In genomic region chr16:23323224-23324030, GRCh38 we compare ENCODE assay signal across 31 cellular contexts. TPM values are rescaled to one million over a fixed set of nuclear protein-coding genes. Genes with fewer than 3 reads are reported as not detected.
DNase-seq lines count a peak whose midpoint lies in the region; ATAC-seq, FAIRE-seq and TF ChIP-seq lines count a peak whose summit lies in the region.
"Had no signal": no experiment of that assay in that cellular context is flagged by ENCODE, and none has a peak within 500 bp of the region (broad histone marks: within the 10 kb centered on the region; RNA-seq: fewer than 3 reads in every experiment).

No MANE protein-coding gene starts in this region.

- no peak for TF ChIP-seq RAD21 in A549 (conservative IDR thresholded peaks at IDR 0.05 in 1 of 2, IDR thresholded peaks at IDR 0.05 in 1 of 2)

- H3K4me3 ChIP-seq in A549 = no peak overlapping the region
- H3K4me3 ChIP-seq in HEK293 (ENCODE audit: low read depth, low read length) = no peak overlapping the region
- H3K4me3 ChIP-seq: coronary artery, esophagus squamous epithelium, hepatocyte, ovary, thoracic aorta had no signal

- H3K27ac ChIP-seq in A549 = no peak overlapping the region
- H3K27ac ChIP-seq in HEK293 (ENCODE audit: extremely low read depth, low read depth, low read length) = no peak overlapping the region
- H3K27ac ChIP-seq: C4-2B, coronary artery, hepatocyte, ovary, thoracic aorta had no signal

- 100% methylated on average over 1 of the region's 1 CpG for WGBS in A549 (ENCODE audit: missing lambda C conversion rate)

- CTCF ChIA-PET in A549 (lab: Yijun Ruan, JAX) (interaction anchor here (0.6 to 2.1 kb wide), 3 partner anchors 28 to 1582 kb away, joined by 3 to 5 read pairs (median 3); no protein-coding TSS in a partner anchor), HEK293 (lab: Yijun Ruan, JAX) (no interaction called here), activated B cell treated with CpG ODN at 0.5 μM for 24 hours (lab: Charles Lee) (interaction anchor here (0.6 kb wide), 1 partner anchor 311 kb away, joined by 3 read pairs; no protein-coding TSS in a partner anchor)

- POLR2A ChIA-PET in A549 (lab: Yijun Ruan, JAX) (no interaction called here), HEK293 (lab: Yijun Ruan, JAX) (no interaction called here), activated B cell treated with CpG ODN at 0.5 μM for 24 hours (lab: Charles Lee) (interaction anchor here (1.7 kb wide), 1 partner anchor 12 kb away, joined by 6 read pairs; no protein-coding TSS in a partner anchor)

- H3K27me3 Mint-ChIP-seq in activated B cell treated with CpG ODN at 0.5 μM for 24 hours (no peaks in the 10 kb centered on the region), HFFc6 (ENCODE audit: insufficient read depth) (peaks cover 21% of the 10 kb centered on the region)

- H3K27ac Mint-ChIP-seq in activated B cell treated with CpG ODN at 0.5 μM for 24 hours = no peak overlapping the region
- no peak overlapping the region for H3K27ac Mint-ChIP-seq in HFFc6
- H3K27ac Mint-ChIP-seq: activated naive CD4-positive, alpha-beta T cell treated with anti-CD3 and anti-CD28 coated beads for 36 hours; activated T-cell treated with anti-CD3 and anti-CD28 coated beads, Interleukin-2, amount 50 U/mL, for 72 hours; endodermal cell; naive thymus-derived CD8-positive, alpha-beta T cell; stimulated activated effector memory CD8-positive, alpha-beta T cell treated with anti-CD3 and anti-CD28 coated beads, Interleukin-12 subunit alpha, Interleukin-12 subunit beta, amount 100 ng/mL, for 72 hours; T-helper 1 cell treated with Interleukin-12 subunit alpha and Interleukin-12 subunit beta and Interleukin-4 antibody, amounts not matched to agents 30 μg/mL and 1 μg/mL, for 36 hours had no signal

- FAIRE-seq in A549 (lab: Jason Lieb, UNC) (no peak), GM12892 (lab: Jason Lieb, UNC) (peak; percentile 27)
- FAIRE-seq: bronchial epithelial cell, frontal cortex, H54 had no signal

- no peak for TF ChIP-seq EP300 in A549 (IDR thresholded peaks at IDR 0.05)

- H3K4me1 ChIP-seq in A549 (peaks cover 19% of the 10 kb centered on the region; the same call in 2 of the 3 replicates), HEK293 (ENCODE audit: control insufficient read depth, insufficient read depth, low read length) (no peaks in the 10 kb centered on the region)

- H3K4me1 Mint-ChIP-seq in activated B cell treated with CpG ODN at 0.5 μM for 24 hours (peaks cover 10% of the 10 kb centered on the region), HFFc6 (ENCODE audit: low read depth) (no peaks in the 10 kb centered on the region)
- H3K4me1 Mint-ChIP-seq: naive thymus-derived CD8-positive, alpha-beta T cell; stimulated activated effector memory CD8-positive, alpha-beta T cell treated with anti-CD3 and anti-CD28 coated beads, Interleukin-12 subunit alpha, Interleukin-12 subunit beta, amount 100 ng/mL, for 72 hours had no signal

- TF ChIP-seq POLR2A in A549 (IDR thresholded peaks at IDR 0.05; ENCODE audit: low read length) (no peak), GM12892 (IDR thresholded peaks at IDR 0.05; ENCODE audit: low read depth, low read length) (no peak)

- H3K4me2 ChIP-seq in A549 = no peak overlapping the region
- H3K4me2 ChIP-seq: hepatocyte had no signal

- H3K9me3 ChIP-seq in A549 = no peaks in the 10 kb centered on the region
- H3K9me3 ChIP-seq in HEK293 (ENCODE audit: control insufficient read depth, insufficient read depth, low read depth, low read length) = no peaks in the 10 kb centered on the region
- H3K9me3 ChIP-seq: esophagus squamous epithelium, ovary, thoracic aorta had no signal

- TF ChIP-seq CTCF in A549 (IDR thresholded peaks at IDR 0.05) = no peak
- TF ChIP-seq CTCF in HEK293 (tag by site-specific recombination; IDR thresholded peaks at IDR 0.05) = no peak
- no peak for TF ChIP-seq CTCF in activated B cell treated with CpG ODN at 0.5 μM for 24 hours (IDR thresholded peaks at IDR 0.05)
- no peak for TF ChIP-seq CTCF in HFFc6 (IDR thresholded peaks at IDR 0.05)

- no peak overlapping the region for H3K4me3 Mint-ChIP-seq in activated B cell treated with CpG ODN at 0.5 μM for 24 hours
- H3K4me3 Mint-ChIP-seq in HFFc6 = no peak overlapping the region
- H3K4me3 Mint-ChIP-seq: activated naive CD4-positive, alpha-beta T cell treated with anti-CD3 and anti-CD28 coated beads for 36 hours; activated T-cell treated with anti-CD3 and anti-CD28 coated beads, Interleukin-2, amount 50 U/mL, for 72 hours; endodermal cell; naive thymus-derived CD8-positive, alpha-beta T cell; stimulated activated effector memory CD8-positive, alpha-beta T cell treated with anti-CD3 and anti-CD28 coated beads, Interleukin-12 subunit alpha, Interleukin-12 subunit beta, amount 100 ng/mL, for 72 hours; T-helper 1 cell treated with Interleukin-12 subunit alpha and Interleukin-12 subunit beta and Interleukin-4 antibody, amounts not matched to agents 30 μg/mL and 1 μg/mL, for 36 hours had no signal

- no peak for DNase-seq in A549 (ENCODE audit: low read depth in 1 of 2, low spot score in 1 of 2)
- no peak for DNase-seq in GM12892 (ENCODE audit: insufficient read length)
- DNase-seq in activated B cell treated with CpG ODN at 0.5 μM for 24 hours = no peak
- no peak for DNase-seq in HFFc6
- DNase-seq in AG08395 (ENCODE audit: low spot score) = no peak
- no peak for DNase-seq in NCI-H774 (lab: John Stamatoyannopoulos, UW)
- DNase-seq: activated CD4-positive, alpha-beta T cell treated with anti-CD3 and anti-CD28 coated beads for 48 hours; activated naive CD4-positive, alpha-beta T cell treated with anti-CD3 and anti-CD28 coated beads for 36 hours; activated T-cell treated with anti-CD3 and anti-CD28 coated beads, Interleukin-2, amount 50 U/mL, for 72 hours; amygdala; endodermal cell; esophagus squamous epithelium; naive thymus-derived CD8-positive, alpha-beta T cell; NCI-H1092; NCI-H187; NCI-H2171 treated with DMSO at 0.1 percent for 48 hours; NCI-H524; ovary; RPMI8226; stimulated activated CD4-positive, alpha-beta T cell treated with anti-CD3 and anti-CD28 coated beads, Interleukin-2, amount 100 ng/mL, for 48 hours had no signal

- no peaks in the 10 kb centered on the region for H3K9me3 Mint-ChIP-seq in activated B cell treated with CpG ODN at 0.5 μM for 24 hours
- no peaks in the 10 kb centered on the region for H3K9me3 Mint-ChIP-seq in HFFc6
- H3K9me3 Mint-ChIP-seq: activated naive CD4-positive, alpha-beta T cell treated with anti-CD3 and anti-CD28 coated beads for 36 hours; activated T-cell treated with anti-CD3 and anti-CD28 coated beads, Interleukin-2, amount 50 U/mL, for 72 hours; endodermal cell; naive thymus-derived CD8-positive, alpha-beta T cell; stimulated activated effector memory CD8-positive, alpha-beta T cell treated with anti-CD3 and anti-CD28 coated beads, Interleukin-12 subunit alpha, Interleukin-12 subunit beta, amount 100 ng/mL, for 72 hours; T-helper 1 cell treated with Interleukin-12 subunit alpha and Interleukin-12 subunit beta and Interleukin-4 antibody, amounts not matched to agents 30 μg/mL and 1 μg/mL, for 36 hours had no signal

- intact Hi-C loops in activated B cell treated with CpG ODN at 0.5 μM for 24 hours (cut with micrococcal nuclease) = loop anchor here (1.0 kb wide), 1 partner anchor 13 kb away; no protein-coding TSS in a partner anchor

- no peak for ATAC-seq in A549
- peak; percentile 34 for ATAC-seq in activated B cell treated with CpG ODN at 0.5 μM for 24 hours (ENCODE audit: low read depth)
- ATAC-seq in GM21717 (IDR thresholded peaks at IDR 0.05; ENCODE audit: unreplicated experiment) = no peak
- ATAC-seq: naive thymus-derived CD8-positive, alpha-beta T cell; stimulated activated effector memory CD8-positive, alpha-beta T cell treated with anti-CD3 and anti-CD28 coated beads, Interleukin-12 subunit alpha, Interleukin-12 subunit beta, amount 100 ng/mL, for 72 hours had no signal

- no peaks in the 10 kb centered on the region for H3K36me3 ChIP-seq in HEK293 (ENCODE audit: control insufficient read depth in 2 of 2, insufficient read depth in 1 of 2, low read length in 2 of 2)
- H3K36me3 ChIP-seq: ovary, thoracic aorta had no signal

- no peaks in the 10 kb centered on the region for H3K36me3 Mint-ChIP-seq in activated B cell treated with CpG ODN at 0.5 μM for 24 hours (ENCODE audit: low read depth)
- no peaks in the 10 kb centered on the region for H3K36me3 Mint-ChIP-seq in HFFc6 (ENCODE audit: low read depth)
- H3K36me3 Mint-ChIP-seq: naive thymus-derived CD8-positive, alpha-beta T cell; stimulated activated effector memory CD8-positive, alpha-beta T cell treated with anti-CD3 and anti-CD28 coated beads, Interleukin-12 subunit alpha, Interleukin-12 subunit beta, amount 100 ng/mL, for 72 hours had no signal

TF ChIP-seq in A549, 52 proteins besides CTCF, POLR2A, EP300 and RAD21:
- TF ChIP-seq JUN (IDR thresholded peaks at IDR 0.05) (no peak), SREBF2 (IDR thresholded peaks at IDR 0.05) (no peak), ZFP36 (IDR thresholded peaks at IDR 0.05; ENCODE audit: borderline replicate concordance, partially characterized antibody) (peak; percentile 38)
- TF ChIP-seq, protein P1, sequence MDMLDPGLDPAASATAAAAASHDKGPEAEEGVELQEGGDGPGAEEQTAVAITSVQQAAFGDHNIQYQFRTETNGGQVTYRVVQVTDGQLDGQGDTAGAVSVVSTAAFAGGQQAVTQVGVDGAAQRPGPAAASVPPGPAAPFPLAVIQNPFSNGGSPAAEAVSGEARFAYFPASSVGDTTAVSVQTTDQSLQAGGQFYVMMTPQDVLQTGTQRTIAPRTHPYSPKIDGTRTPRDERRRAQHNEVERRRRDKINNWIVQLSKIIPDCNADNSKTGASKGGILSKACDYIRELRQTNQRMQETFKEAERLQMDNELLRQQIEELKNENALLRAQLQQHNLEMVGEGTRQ (IDR thresholded peaks at IDR 0.05) = no peak

TF ChIP-seq in HEK293, 187 proteins besides CTCF, POLR2A, EP300 and RAD21:
- TF ChIP-seq ZNF791 (tag by site-specific recombination; IDR thresholded peaks at IDR 0.05) (no peak), ZNF768 (tag by site-specific recombination; IDR thresholded peaks at IDR 0.05) (0 out of 2 replicates have a peak, but pooled peaks have one; percentile 13), ZNF549 (tag by site-specific recombination; IDR thresholded peaks at IDR 0.05) (no peak)

RNA-seq across cellular contexts. Expression of gene SCNN1B, which starts 21.3 kb away (rescaled TPM):
- polyA plus RNA-seq in A549 (2011; rRNA removed) (0.25 and 0.67 TPM in 2 replicates), A549 (2017; fragmentation: RNase III; extraction: RNeasy Plus Mini Kit Qiagen cat#74134 plus additional on column Dnase treatment) (not detected in 3 replicates)
- polyA plus RNA-seq in A549 (2012; cell fraction: cytosol; rRNA removed) = 0.32 and 0.45 TPM in 2 replicates
- polyA plus RNA-seq in A549 (2012; cell fraction: nucleus; rRNA removed) = 0.59 and 0.76 TPM in 2 replicates
- polyA minus RNA-seq in A549 (2011; rRNA and poly(A)+ RNA removed) = 1.3 and 1.6 TPM in 2 replicates
- polyA plus RNA-seq in GM12892 (2012; ENCODE audit: missing spikeins) = 1.3 TPM
- total RNA-seq in activated B cell treated with CpG ODN at 0.5 μM for 24 hours = not detected in 2 replicates
- total RNA-seq in HFFc6 (2021; fragmentation: NEBNext Ultra II Directional; extraction: Animal tissue kit (Norgen Biotek cat#: 25700)) = not detected
- total RNA-seq: activated naive CD4-positive, alpha-beta T cell treated with anti-CD3 and anti-CD28 coated beads for 36 hours; activated T-cell treated with anti-CD3 and anti-CD28 coated beads, Interleukin-2, amount 50 U/mL, for 72 hours; endodermal cell; frontal cortex; naive thymus-derived CD8-positive, alpha-beta T cell had no signal
- polyA plus RNA-seq: naive thymus-derived CD8-positive, alpha-beta T cell had no signal
